8 cellular contexts compared by ENCODE assay signal in the genomic region with DNA sequence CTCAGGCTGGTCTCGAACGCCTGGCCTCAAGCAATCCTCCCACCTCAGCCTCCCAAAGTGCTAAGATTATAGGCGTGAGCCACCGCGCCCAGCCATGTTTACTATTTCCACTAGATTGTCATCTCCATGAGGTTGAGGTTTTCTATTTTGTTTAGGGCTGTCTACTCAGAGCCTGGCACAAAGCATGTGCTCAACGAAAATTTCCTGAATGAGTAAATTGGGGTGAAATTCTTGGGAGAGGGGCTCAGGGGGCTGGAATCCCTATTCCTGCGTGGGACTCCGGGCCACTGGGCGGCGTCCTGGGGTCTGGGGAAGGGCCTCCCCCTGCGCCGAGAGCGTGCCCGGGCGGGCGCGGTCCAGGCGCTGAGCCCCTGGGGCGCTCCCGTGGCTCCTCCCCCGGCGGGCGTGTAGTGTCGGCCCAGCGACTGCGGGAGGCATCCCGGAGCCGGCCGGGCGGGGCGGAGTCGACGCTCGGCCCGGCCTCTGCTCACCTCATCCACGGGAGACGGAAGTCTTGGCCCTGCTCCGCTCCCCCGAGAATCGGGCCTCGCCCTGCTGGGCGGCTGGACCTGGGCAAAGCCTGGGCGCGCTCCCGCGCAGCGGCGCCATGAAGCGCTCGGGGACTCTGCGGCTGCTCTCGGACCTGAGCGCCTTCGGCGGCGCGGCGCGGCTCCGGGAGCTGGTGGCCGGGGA. TPM values are rescaled to one million over a fixed set of nuclear protein-coding genes. Genes with fewer than 3 reads are reported as not detected.
DNase-seq lines count a peak whose midpoint lies in the region; ATAC-seq, FAIRE-seq and TF ChIP-seq lines count a peak whose summit lies in the region.

A gene (plus strand): TSS at position 482 of the 693 bp plus-strand sequence. CDS start 126 bp downstream, at position 608.

- H3K9me3 ChIP-seq in T-helper 17 cell (ENCODE audit: control insufficient read depth, low read length, poor library complexity, severe bottlenecking) (no peaks in the 10 kb centered on the region), right atrium auricular region (no peaks in the 10 kb centered on the region), aorta (ENCODE audit: control insufficient read depth, low read length) (no peaks in the 10 kb centered on the region)

- H3K36me3 Mint-ChIP-seq in T-helper 17 cell (ENCODE audit: low read depth) = no peaks in the 10 kb centered on the region

- H3K27me3 Mint-ChIP-seq in T-helper 17 cell = no peaks in the 10 kb centered on the region

- peak within 1 kb of the TSS; percentile 92 for H3K4me3 Mint-ChIP-seq in T-helper 17 cell

- H3K9ac ChIP-seq in rectal smooth muscle tissue (ENCODE audit: low read length) = peak within 1 kb of the TSS; percentile 78

- H3K27ac Mint-ChIP-seq in T-helper 17 cell = peak within 1 kb of the TSS; percentile 86

- TF ChIP-seq CTCF in right atrium auricular region (IDR thresholded peaks at IDR 0.05) = peak in 1 of 2 donors; percentile 43

- H3K27ac ChIP-seq in right atrium auricular region = peak within 1 kb of the TSS; percentile 87 to 89
- peak within 1 kb of the TSS; percentile 90 for H3K27ac ChIP-seq in rectal smooth muscle tissue (ENCODE audit: low read depth, low read length)
- peak within 1 kb of the TSS; percentile 19 to 42 for H3K27ac ChIP-seq in aorta (ENCODE audit: low read depth in 1 of 2, low read length in 2 of 2)

- peaks cover 0 to 35% of the 10 kb centered on the region in 2 donors for H3K4me1 ChIP-seq in right atrium auricular region
- peaks cover 10% of the 10 kb centered on the region for H3K4me1 ChIP-seq in rectal smooth muscle tissue (ENCODE audit: control insufficient read depth, insufficient read depth, low read length)
- H3K4me1 ChIP-seq in aorta (ENCODE audit: control insufficient read depth in 1 of 2, insufficient read depth in 2 of 2, low read length in 2 of 2) = peaks cover 0 to 3% of the 10 kb centered on the region in 2 donors

- peak; percentile 98 for FAIRE-seq in GM12892 (lab: Jason Lieb, UNC)

- no peaks in the 10 kb centered on the region for H3K27me3 ChIP-seq in right atrium auricular region
- H3K27me3 ChIP-seq in rectal smooth muscle tissue (ENCODE audit: control insufficient read depth, insufficient read depth, low read length) = no peaks in the 10 kb centered on the region
- H3K27me3 ChIP-seq in aorta (ENCODE audit: control insufficient read depth in 1 of 2, insufficient read depth in 2 of 2, low read length in 1 of 2) = no peaks in the 10 kb centered on the region

- DNase-seq in GM12892 (ENCODE audit: insufficient read length) = peak; percentile 99
- peak; percentile 63 for DNase-seq in NCI-H1105 treated with DMSO at 0.1 percent for 48 hours (lab: John Stamatoyannopoulos, UW)
- DNase-seq in T-helper 17 cell = peak; percentile 78 to 88 (median 81)
- DNase-seq in amygdala (lab: John Stamatoyannopoulos, UW) = peak in 53 of 56 donors; percentile 10 to 87 (median 67)
- DNase-seq in right atrium auricular region (ENCODE audit: low spot score) = peak; percentile 86
- DNase-seq in aorta = peak; percentile 95 to 97

- peaks cover 3% of the 10 kb centered on the region for H3K36me3 ChIP-seq in right atrium auricular region
- H3K36me3 ChIP-seq in rectal smooth muscle tissue (ENCODE audit: control insufficient read depth, insufficient read depth, low read length) = no peaks in the 10 kb centered on the region
- H3K36me3 ChIP-seq in aorta (ENCODE audit: control insufficient read depth in 1 of 2, insufficient read depth in 2 of 2, low read length in 1 of 2) = no peaks in the 10 kb centered on the region

- peaks cover 21% of the 10 kb centered on the region for H3K4me1 Mint-ChIP-seq in T-helper 17 cell

- intact Hi-C loops in aorta (cut with DNase I) = loop anchor here in 1 of 2 donors (1.0 kb wide), 1 partner anchor 9 kb away; a partner anchor contains a TSS

- WGBS in aorta, 2 donors = 2% methylated on average over 48 to 61 of the region's 61 CpGs

- H3K4me3 ChIP-seq in right atrium auricular region = peak within 1 kb of the TSS; percentile 83 to 91
- H3K4me3 ChIP-seq in rectal smooth muscle tissue (ENCODE audit: low read length) = peak within 1 kb of the TSS; percentile 90
- peak within 1 kb of the TSS; percentile 67 to 68 for H3K4me3 ChIP-seq in aorta (ENCODE audit: low read length in 2 of 2)

- ATAC-seq in HG02642 (IDR thresholded peaks at IDR 0.05; ENCODE audit: poor library complexity, unreplicated experiment) = peak; percentile 96
- ATAC-seq in T-helper 17 cell = peak; percentile 98
- peak; percentile 96 for ATAC-seq in aorta (ENCODE audit: low FRiP score)

- peak; percentile 78; the same call in 1 of the 2 replicates for TF ChIP-seq POLR2A in GM12892 (IDR thresholded peaks at IDR 0.05; ENCODE audit: low read depth, low read length)

RNA-seq across cellular contexts. Expression of the gene that starts here (rescaled TPM):
- polyA plus RNA-seq in GM12892 (2012; ENCODE audit: missing spikeins) = 6.3 TPM
- total RNA-seq in T-helper 17 cell = 10 to 100 TPM; 12.4 to 15.8 TPM
- total RNA-seq in right atrium auricular region = 10 to 100 TPM; 11.2 to 15.6 TPM
- 10 to 100 TPM; 14.4 to 15.0 TPM for total RNA-seq in aorta
- 1 to 10 TPM; 4.3 to 9.0 TPM for polyA plus RNA-seq in aorta

Comparison
In these comparisons a context has a peak if more than half of its experiments do, and no peak if none do; other contexts are left out.
1. Peak in every context shown above with its lines: DNase-seq, ATAC-seq, H3K4me3 ChIP-seq and H3K27ac ChIP-seq.
2. H3K27ac ChIP-seq: peak in every context shown above with its lines; median percentile 90 in rectal smooth muscle tissue; 88 in right atrium auricular region; 30 in aorta.